Comparison of ENCODE assay signal across 8 cellular contexts in the genomic region with DNA sequence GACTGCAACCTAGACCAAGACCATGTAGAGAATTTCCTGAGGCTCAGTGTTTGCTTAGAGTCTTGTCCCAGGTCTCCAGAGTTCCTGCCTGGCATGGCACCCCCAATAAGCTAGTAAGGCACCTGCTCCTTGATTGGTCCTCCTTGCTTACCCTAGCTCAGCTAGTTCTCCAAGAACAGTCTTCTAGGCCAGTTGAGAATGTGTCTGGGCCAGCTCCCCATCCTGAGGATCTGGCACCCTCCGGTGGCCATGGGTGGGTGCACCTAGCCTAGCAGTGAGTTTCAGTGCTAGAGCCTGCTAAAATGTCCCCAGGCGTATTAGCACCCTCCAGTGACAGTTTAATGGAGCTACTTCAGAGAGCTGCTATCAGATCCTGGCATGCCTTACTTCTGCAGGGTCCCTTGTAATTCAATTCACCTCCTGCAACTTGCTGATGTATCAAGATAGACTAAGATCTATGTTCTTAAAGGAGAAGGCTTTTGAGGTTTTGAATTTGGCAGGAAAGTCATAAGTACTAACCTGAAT. TPM values are rescaled to one million over a fixed set of nuclear protein-coding genes. Genes with fewer than 3 reads are reported as not detected.
DNase-seq lines count a peak whose midpoint lies in the region; ATAC-seq and TF ChIP-seq lines count a peak whose summit lies in the region.

No MANE protein-coding gene starts in this region.

- H3K27ac Mint-ChIP-seq in memory B cell = no peak overlapping the region

- H3K9me3 ChIP-seq in upper lobe of right lung = no peaks in the 10 kb centered on the region

- intact Hi-C loops in upper lobe of right lung (cut with DNase I) = no loop called here

- H3K4me1 Mint-ChIP-seq in memory B cell = no peaks in the 10 kb centered on the region

- no peaks in the 10 kb centered on the region for H3K36me3 ChIP-seq in brain microvascular endothelial cell (replicated peaks)
- H3K36me3 ChIP-seq in upper lobe of right lung = no peaks in the 10 kb centered on the region

- H3K27me3 ChIP-seq in brain microvascular endothelial cell (replicated peaks) = peaks cover 2% of the 10 kb centered on the region
- no peaks in the 10 kb centered on the region for H3K27me3 ChIP-seq in upper lobe of right lung

- TF ChIP-seq CTCF in brain microvascular endothelial cell (IDR thresholded peaks at IDR 0.05; ENCODE audit: low read depth, low read length, missing control alignments) (peak; percentile 95), upper lobe of right lung (IDR thresholded peaks at IDR 0.05) (peak; percentile 57)

- peaks cover 4% of the 10 kb centered on the region for H3K9me3 Mint-ChIP-seq in memory B cell

- ATAC-seq in GM18498 (IDR thresholded peaks at IDR 0.05; ENCODE audit: unreplicated experiment) = peak; percentile 99
- peak; percentile 99 for ATAC-seq in HG02763 (IDR thresholded peaks at IDR 0.05; ENCODE audit: unreplicated experiment)
- peak; percentile 100 for ATAC-seq in memory B cell (ENCODE audit: low read depth)
- peak; percentile 98 for ATAC-seq in upper lobe of right lung

- no peak overlapping the region for H3K27ac ChIP-seq in brain microvascular endothelial cell
- no peak overlapping the region for H3K27ac ChIP-seq in upper lobe of right lung

- DNase-seq in AG08395 (ENCODE audit: low spot score) = peak; percentile 81
- DNase-seq in NCI-H1092 treated with DMSO at 0.1 percent for 48 hours (lab: John Stamatoyannopoulos, UW) = peak; percentile 19
- DNase-seq in T-helper 2 cell = peak in 4 of 5 experiments; percentile 4 to 92 (median 18)
- peak; percentile 76 for DNase-seq in brain microvascular endothelial cell
- peak; percentile 40 to 65 for DNase-seq in memory B cell (ENCODE audit: low spot score in 2 of 2)
- peak; percentile 83 for DNase-seq in upper lobe of right lung

- no peaks in the 10 kb centered on the region for H3K4me1 ChIP-seq in upper lobe of right lung

- H3K36me3 Mint-ChIP-seq in memory B cell = peaks cover 1% of the 10 kb centered on the region

- H3K4me3 Mint-ChIP-seq in memory B cell = no peak overlapping the region

- no peaks in the 10 kb centered on the region for H3K27me3 Mint-ChIP-seq in memory B cell

- in situ Hi-C loops in brain microvascular endothelial cell (cut with HindIII; ENCODE audit: low pct_ligation_motif_present, low sequenced_read_pairs) = no loop called here

- H3K4me3 ChIP-seq in brain microvascular endothelial cell (ENCODE audit: low read depth, low read length) = no peak overlapping the region
- H3K4me3 ChIP-seq in upper lobe of right lung = no peak overlapping the region

RNA-seq across cellular contexts. Expression of gene MED13, which starts 44.4 kb away (rescaled TPM):
- total RNA-seq in upper lobe of right lung = 65.7 TPM

Comparison
In these comparisons a context has a peak if more than half of its experiments do, and no peak if none do; other contexts are left out.
1. DNase-seq: peak in every context shown above with its lines; median percentile 83 in upper lobe of right lung; 81 in AG08395; 76 in brain microvascular endothelial cell; 52 in memory B cell; 19 in NCI-H1092 treated with DMSO at 0.1 percent for 48 hours; 18 in T-helper 2 cell.